In the genomic region with DNA sequence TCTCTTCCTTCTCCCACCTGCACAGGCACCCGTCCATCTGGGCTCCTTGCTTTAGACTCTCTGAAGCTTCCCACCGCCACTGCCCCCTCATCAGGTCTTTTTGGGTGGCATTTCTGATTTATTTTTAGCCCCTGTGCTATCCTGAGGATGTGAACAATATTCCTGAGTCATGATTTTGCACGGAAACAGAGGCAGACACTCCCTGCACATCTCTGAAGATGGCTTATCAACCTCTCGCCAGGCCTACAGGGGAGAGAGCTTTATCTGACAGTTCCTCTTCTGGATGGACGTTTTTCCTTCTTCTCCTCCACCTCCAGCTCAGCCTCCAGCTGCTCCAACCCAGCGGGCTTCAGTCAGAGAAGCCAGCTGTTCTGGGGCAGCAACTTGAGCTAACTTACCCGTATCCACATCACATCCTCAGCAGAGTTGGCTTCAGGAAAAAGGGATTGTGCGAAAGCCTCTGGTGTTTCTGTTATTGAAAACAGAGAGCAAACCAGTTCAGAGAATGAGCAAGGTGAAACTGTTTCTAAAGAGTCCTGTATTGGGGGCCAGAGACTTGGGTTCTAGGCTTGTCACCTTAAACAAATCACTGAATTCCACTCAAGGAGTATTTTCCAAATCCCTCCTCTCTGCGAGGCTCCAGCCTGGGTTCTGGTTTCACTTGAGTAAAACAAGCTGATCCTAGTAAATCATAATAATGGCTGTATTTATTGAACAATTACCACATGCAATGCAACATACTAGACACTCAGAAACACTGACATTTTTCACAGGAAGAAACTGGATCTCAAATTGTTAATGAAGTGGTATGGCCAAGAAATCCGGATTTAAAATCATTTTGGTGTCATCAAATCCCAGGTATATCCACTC, we compare ENCODE assay signal across 1 cellular context.
TF ChIP-seq lines count a peak whose summit lies in the region.

No MANE protein-coding gene starts in this region.

TF ChIP-seq in K562, 482 proteins besides CTCF, POLR2A, EP300 and RAD21 (continued from another document):
- TF ChIP-seq, protein P1, sequence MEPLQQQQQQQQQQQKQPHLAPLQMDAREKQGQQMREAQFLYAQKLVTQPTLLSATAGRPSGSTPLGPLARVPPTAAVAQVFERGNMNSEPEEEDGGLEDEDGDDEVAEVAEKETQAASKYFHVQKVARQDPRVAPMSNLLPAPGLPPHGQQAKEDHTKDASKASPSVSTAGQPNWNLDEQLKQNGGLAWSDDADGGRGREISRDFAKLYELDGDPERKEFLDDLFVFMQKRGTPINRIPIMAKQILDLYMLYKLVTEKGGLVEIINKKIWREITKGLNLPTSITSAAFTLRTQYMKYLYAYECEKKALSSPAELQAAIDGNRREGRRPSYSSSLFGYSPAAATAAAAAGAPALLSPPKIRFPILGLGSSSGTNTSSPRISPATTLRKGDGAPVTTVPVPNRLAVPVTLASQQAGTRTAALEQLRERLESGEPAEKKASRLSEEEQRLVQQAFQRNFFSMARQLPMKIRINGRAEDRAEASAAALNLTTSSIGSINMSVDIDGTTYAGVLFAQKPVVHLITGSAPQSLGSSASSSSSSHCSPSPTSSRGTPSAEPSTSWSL (CRISPR knock-in tag; IDR thresholded peaks at IDR 0.05; ENCODE audit: borderline replicate concordance), result no peak
- no peak for TF ChIP-seq ZKSCAN8 (CRISPR knock-in tag; IDR thresholded peaks at IDR 0.05)
- TF ChIP-seq EGR1 (conservative IDR thresholded peaks at IDR 0.05), result no peak
- no peak for TF ChIP-seq STAT5A (IDR thresholded peaks at IDR 0.05; ENCODE audit: borderline replicate concordance, low read length)
- TF ChIP-seq CAMTA2 (CRISPR knock-in tag; conservative IDR thresholded peaks at IDR 0.05), result no peak
- TF ChIP-seq BCL6 (CRISPR knock-in tag; IDR thresholded peaks at IDR 0.05), result 0 out of 2 replicates have a peak, but pooled peaks have one; percentile 46
- no peak for TF ChIP-seq RFX5 (IDR thresholded peaks at IDR 0.05; ENCODE audit: low read depth, low read length)
- no peak for TF ChIP-seq DPF2 (IDR thresholded peaks at IDR 0.05)
- no peak for TF ChIP-seq HMG20A (CRISPR knock-in tag; conservative IDR thresholded peaks at IDR 0.05)
- no peak for TF ChIP-seq BMI1 (IDR thresholded peaks at IDR 0.05; ENCODE audit: low read length)
- TF ChIP-seq, protein P2, sequence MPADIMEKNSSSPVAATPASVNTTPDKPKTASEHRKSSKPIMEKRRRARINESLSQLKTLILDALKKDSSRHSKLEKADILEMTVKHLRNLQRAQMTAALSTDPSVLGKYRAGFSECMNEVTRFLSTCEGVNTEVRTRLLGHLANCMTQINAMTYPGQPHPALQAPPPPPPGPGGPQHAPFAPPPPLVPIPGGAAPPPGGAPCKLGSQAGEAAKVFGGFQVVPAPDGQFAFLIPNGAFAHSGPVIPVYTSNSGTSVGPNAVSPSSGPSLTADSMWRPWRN (IDR thresholded peaks at IDR 0.05; ENCODE audit: low read depth), result no peak
- TF ChIP-seq EWSR1 (IDR thresholded peaks at IDR 0.05; ENCODE audit: borderline replicate concordance, low read depth, partially characterized antibody), result no peak
- TF ChIP-seq, protein P3, sequence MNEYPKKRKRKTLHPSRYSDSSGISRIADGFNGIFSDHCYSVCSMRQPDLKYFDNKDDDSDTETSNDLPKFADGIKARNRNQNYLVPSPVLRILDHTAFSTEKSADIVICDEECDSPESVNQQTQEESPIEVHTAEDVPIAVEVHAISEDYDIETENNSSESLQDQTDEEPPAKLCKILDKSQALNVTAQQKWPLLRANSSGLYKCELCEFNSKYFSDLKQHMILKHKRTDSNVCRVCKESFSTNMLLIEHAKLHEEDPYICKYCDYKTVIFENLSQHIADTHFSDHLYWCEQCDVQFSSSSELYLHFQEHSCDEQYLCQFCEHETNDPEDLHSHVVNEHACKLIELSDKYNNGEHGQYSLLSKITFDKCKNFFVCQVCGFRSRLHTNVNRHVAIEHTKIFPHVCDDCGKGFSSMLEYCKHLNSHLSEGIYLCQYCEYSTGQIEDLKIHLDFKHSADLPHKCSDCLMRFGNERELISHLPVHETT (CRISPR knock-in tag; conservative IDR thresholded peaks at IDR 0.05 in 1 of 2, IDR thresholded peaks at IDR 0.05 in 1 of 2), result peak in 1 of 2 experiments; percentile 48; a peak in 1 of 4 replicates
- TF ChIP-seq ZNF785 (CRISPR knock-in tag; IDR thresholded peaks at IDR 0.05), result no peak
- peak; percentile 66 for TF ChIP-seq NFE2 (IDR thresholded peaks at IDR 0.05; ENCODE audit: low read depth)
